Comparison of ENCODE assay signal across 1 cellular context in the genomic region with DNA sequence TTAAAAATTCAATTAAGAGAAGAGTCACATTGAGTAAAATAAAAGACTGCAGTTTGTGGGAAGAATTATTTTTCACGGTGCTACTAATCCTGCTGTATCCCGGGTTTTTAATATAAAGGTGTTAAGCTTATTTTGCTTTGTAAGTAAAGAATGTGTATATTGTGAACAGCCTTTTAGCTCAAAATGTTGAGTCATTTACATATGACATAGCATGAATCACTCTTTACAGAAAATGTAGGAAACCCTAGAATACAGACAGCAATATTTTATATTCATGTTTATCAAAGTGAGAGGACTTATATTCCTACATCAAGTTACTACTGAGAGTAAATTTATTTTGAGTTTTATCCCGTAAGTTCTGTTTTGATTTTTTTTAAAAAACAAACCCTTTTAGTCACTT.
TF ChIP-seq lines count a peak whose summit lies in the region.

No MANE protein-coding gene starts in this region.

TF ChIP-seq in HCT116, 20 proteins besides CTCF, POLR2A, EP300 and RAD21 (continued from another document):
- TF ChIP-seq, protein P1, sequence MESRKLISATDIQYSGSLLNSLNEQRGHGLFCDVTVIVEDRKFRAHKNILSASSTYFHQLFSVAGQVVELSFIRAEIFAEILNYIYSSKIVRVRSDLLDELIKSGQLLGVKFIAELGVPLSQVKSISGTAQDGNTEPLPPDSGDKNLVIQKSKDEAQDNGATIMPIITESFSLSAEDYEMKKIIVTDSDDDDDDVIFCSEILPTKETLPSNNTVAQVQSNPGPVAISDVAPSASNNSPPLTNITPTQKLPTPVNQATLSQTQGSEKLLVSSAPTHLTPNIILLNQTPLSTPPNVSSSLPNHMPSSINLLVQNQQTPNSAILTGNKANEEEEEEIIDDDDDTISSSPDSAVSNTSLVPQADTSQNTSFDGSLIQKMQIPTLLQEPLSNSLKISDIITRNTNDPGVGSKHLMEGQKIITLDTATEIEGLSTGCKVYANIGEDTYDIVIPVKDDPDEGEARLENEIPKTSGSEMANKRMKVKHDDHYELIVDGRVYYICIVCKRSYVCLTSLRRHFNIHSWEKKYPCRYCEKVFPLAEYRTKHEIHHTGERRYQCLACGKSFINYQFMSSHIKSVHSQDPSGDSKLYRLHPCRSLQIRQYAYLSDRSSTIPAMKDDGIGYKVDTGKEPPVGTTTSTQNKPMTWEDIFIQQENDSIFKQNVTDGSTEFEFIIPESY (IDR thresholded peaks at IDR 0.05; ENCODE audit: extremely low read depth, insufficient replicate concordance, low read length): no peak
- TF ChIP-seq EZH2 (IDR thresholded peaks at IDR 0.05): no peak
- TF ChIP-seq SRF (IDR thresholded peaks at IDR 0.05; ENCODE audit: low read depth): no peak
- no peak for TF ChIP-seq EZH2phosphoT487 (IDR thresholded peaks at IDR 0.05; ENCODE audit: borderline replicate concordance)
- no peak for TF ChIP-seq POLR2AphosphoS5 (IDR thresholded peaks at IDR 0.05; ENCODE audit: low read depth, low read length)
- no peak for TF ChIP-seq ELF1 (IDR thresholded peaks at IDR 0.05; ENCODE audit: borderline replicate concordance, low read depth)
- TF ChIP-seq, protein P2, sequence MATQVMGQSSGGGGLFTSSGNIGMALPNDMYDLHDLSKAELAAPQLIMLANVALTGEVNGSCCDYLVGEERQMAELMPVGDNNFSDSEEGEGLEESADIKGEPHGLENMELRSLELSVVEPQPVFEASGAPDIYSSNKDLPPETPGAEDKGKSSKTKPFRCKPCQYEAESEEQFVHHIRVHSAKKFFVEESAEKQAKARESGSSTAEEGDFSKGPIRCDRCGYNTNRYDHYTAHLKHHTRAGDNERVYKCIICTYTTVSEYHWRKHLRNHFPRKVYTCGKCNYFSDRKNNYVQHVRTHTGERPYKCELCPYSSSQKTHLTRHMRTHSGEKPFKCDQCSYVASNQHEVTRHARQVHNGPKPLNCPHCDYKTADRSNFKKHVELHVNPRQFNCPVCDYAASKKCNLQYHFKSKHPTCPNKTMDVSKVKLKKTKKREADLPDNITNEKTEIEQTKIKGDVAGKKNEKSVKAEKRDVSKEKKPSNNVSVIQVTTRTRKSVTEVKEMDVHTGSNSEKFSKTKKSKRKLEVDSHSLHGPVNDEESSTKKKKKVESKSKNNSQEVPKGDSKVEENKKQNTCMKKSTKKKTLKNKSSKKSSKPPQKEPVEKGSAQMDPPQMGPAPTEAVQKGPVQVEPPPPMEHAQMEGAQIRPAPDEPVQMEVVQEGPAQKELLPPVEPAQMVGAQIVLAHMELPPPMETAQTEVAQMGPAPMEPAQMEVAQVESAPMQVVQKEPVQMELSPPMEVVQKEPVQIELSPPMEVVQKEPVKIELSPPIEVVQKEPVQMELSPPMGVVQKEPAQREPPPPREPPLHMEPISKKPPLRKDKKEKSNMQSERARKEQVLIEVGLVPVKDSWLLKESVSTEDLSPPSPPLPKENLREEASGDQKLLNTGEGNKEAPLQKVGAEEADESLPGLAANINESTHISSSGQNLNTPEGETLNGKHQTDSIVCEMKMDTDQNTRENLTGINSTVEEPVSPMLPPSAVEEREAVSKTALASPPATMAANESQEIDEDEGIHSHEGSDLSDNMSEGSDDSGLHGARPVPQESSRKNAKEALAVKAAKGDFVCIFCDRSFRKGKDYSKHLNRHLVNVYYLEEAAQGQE (IDR thresholded peaks at IDR 0.05; ENCODE audit: low read depth): no peak
- TF ChIP-seq, protein P3, sequence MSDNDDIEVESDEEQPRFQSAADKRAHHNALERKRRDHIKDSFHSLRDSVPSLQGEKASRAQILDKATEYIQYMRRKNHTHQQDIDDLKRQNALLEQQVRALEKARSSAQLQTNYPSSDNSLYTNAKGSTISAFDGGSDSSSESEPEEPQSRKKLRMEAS (IDR thresholded peaks at IDR 0.05): no peak
- TF ChIP-seq EGR1 (IDR thresholded peaks at IDR 0.05; ENCODE audit: low read depth): no peak
TF ChIP-seq in HCT116: peak in this region for 0.
